ENCODE assay signal across 1 cellular context in genomic region chr2:26792720-26793119, GRCh38.
TF ChIP-seq lines count a peak whose summit lies in the region.

No MANE protein-coding gene starts in this region.

TF ChIP-seq in IMR-90, 13 proteins besides CTCF, POLR2A, EP300 and RAD21:
- no peak for TF ChIP-seq BHLHE40 (IDR thresholded peaks at IDR 0.05; ENCODE audit: low read depth, low read length)
- TF ChIP-seq FOS (IDR thresholded peaks at IDR 0.05; ENCODE audit: low read depth, low read length) = no peak
- no peak for TF ChIP-seq CHD1 (IDR thresholded peaks at IDR 0.05; ENCODE audit: low read depth, low read length)
- TF ChIP-seq USF2 (IDR thresholded peaks at IDR 0.05; ENCODE audit: low read depth, low read length) = no peak
- no peak for TF ChIP-seq MAZ (IDR thresholded peaks at IDR 0.05; ENCODE audit: borderline replicate concordance, low read depth, low read length)
- TF ChIP-seq CEBPB (IDR thresholded peaks at IDR 0.05; ENCODE audit: low read depth, low read length) = no peak
- TF ChIP-seq SMC3 (IDR thresholded peaks at IDR 0.05; ENCODE audit: low read depth, low read length) = no peak
